ENCODE assay signal across 8 cellular contexts in genomic region chr19:42175952-42176648, GRCh38. TPM values are rescaled to one million over a fixed set of nuclear protein-coding genes. Genes with fewer than 3 reads are reported as not detected.
DNase-seq lines count a peak whose midpoint lies in the region; ATAC-seq, FAIRE-seq and TF ChIP-seq lines count a peak whose summit lies in the region.

No MANE protein-coding gene starts in this region.

- WGBS in small intestine, 3 donors, result 2 to 4% (median 2%) methylated on average over 34 of the region's 34 CpGs

- H3K27me3 Mint-ChIP-seq in activated CD4-positive, alpha-beta T cell treated with anti-CD3 and anti-CD28 coated beads for 36 hours, result peaks cover 24% of the 10 kb centered on the region
- H3K27me3 Mint-ChIP-seq in natural killer cell (ENCODE audit: low read depth in 2 of 2), result peaks cover 7 to 12% of the 10 kb centered on the region in 2 donors

- no peak for TF ChIP-seq CTCF in OCI-LY7 (conservative IDR thresholded peaks at IDR 0.05; ENCODE audit: low read length)
- TF ChIP-seq CTCF in natural killer cell (IDR thresholded peaks at IDR 0.05), result no peak

- H3K9me3 ChIP-seq in OCI-LY7 (ENCODE audit: low read length), result no peaks in the 10 kb centered on the region
- no peaks in the 10 kb centered on the region for H3K9me3 ChIP-seq in effector memory CD4-positive, alpha-beta T cell (ENCODE audit: control insufficient read depth, low read length)
- no peaks in the 10 kb centered on the region for H3K9me3 ChIP-seq in small intestine (ENCODE audit: control insufficient read depth, low read depth)

- H3K27ac ChIP-seq in OCI-LY7 (ENCODE audit: low read depth, low read length, poor library complexity, severe bottlenecking) (no peak overlapping the region), small intestine (ENCODE audit: low read depth in 1 of 2, low read length in 1 of 2) (no peak overlapping the region)
- peak overlapping the region; percentile 27 for H3K27ac ChIP-seq in effector memory CD4-positive, alpha-beta T cell (ENCODE audit: insufficient read depth, low read length, poor library complexity, severe bottlenecking)

- H3K27ac Mint-ChIP-seq in activated CD4-positive, alpha-beta T cell treated with anti-CD3 and anti-CD28 coated beads for 36 hours, result no peak overlapping the region
- peak overlapping the region in 1 of 2 donors; percentile 78 for H3K27ac Mint-ChIP-seq in natural killer cell

- H4K20me1 ChIP-seq in OCI-LY7 (ENCODE audit: insufficient read depth, low read length), result no peaks in the 10 kb centered on the region

- H3K36me3 Mint-ChIP-seq in activated CD4-positive, alpha-beta T cell treated with anti-CD3 and anti-CD28 coated beads for 36 hours (ENCODE audit: low read depth), result no peaks in the 10 kb centered on the region
- H3K36me3 Mint-ChIP-seq in natural killer cell, result no peaks in the 10 kb centered on the region

- FAIRE-seq in small intestine (lab: Jason Lieb, UNC), result no peak

- CTCF ChIA-PET in activated CD4-positive, alpha-beta T cell treated with anti-CD3 and anti-CD28 coated beads for 36 hours (lab: Charles Lee), result interaction anchor here (0.7 to 3.3 kb wide), 19 partner anchors 10 to 1773 kb away, joined by 3 to 22 read pairs (median 4); no protein-coding TSS in a partner anchor
- CTCF ChIA-PET in OCI-LY7 (lab: Charles Lee; ENCODE audit: unreplicated experiment), result interaction anchor here (0.6 to 1.1 kb wide), 3 partner anchors 9 to 62 kb away, joined by 3 to 7 read pairs (median 5); no protein-coding TSS in a partner anchor

- H3K4me3 Mint-ChIP-seq in activated CD4-positive, alpha-beta T cell treated with anti-CD3 and anti-CD28 coated beads for 36 hours, result peak overlapping the region; percentile 73
- peak overlapping the region; percentile 97 for H3K4me3 Mint-ChIP-seq in natural killer cell

- POLR2A ChIA-PET in activated CD4-positive, alpha-beta T cell treated with anti-CD3 and anti-CD28 coated beads for 36 hours (lab: Charles Lee), result interaction anchor here (0.6 kb wide), 1 partner anchor 20 kb away, joined by 8 read pairs; no protein-coding TSS in a partner anchor
- POLR2A ChIA-PET in OCI-LY7 (lab: Charles Lee), result interaction anchor here (0.6 to 1.4 kb wide), 3 partner anchors 26 to 1464 kb away, joined by 3 to 6 read pairs (median 3); no protein-coding TSS in a partner anchor

- peak; percentile 44 for DNase-seq in activated CD4-positive, alpha-beta T cell treated with anti-CD3 and anti-CD28 coated beads for 36 hours
- DNase-seq in activated CD4-positive, alpha-beta T cell treated with anti-CD3 and anti-CD28 coated beads for 4 hours, result no peak
- DNase-seq in OCI-LY7 (ENCODE audit: low spot score), result no peak
- no peak for DNase-seq in effector memory CD4-positive, alpha-beta T cell
- no peak for DNase-seq in natural killer cell
- DNase-seq in small intestine, result no peak
- no peak for DNase-seq in DMS153 treated with DMSO at 0.1 percent for 48 hours (lab: John Stamatoyannopoulos, UW; ENCODE audit: unreplicated experiment)
- no peak for DNase-seq in OCI-M2 (lab: John Stamatoyannopoulos, UW; ENCODE audit: unreplicated experiment)

- H3K4me1 Mint-ChIP-seq in activated CD4-positive, alpha-beta T cell treated with anti-CD3 and anti-CD28 coated beads for 36 hours, result peaks cover 15% of the 10 kb centered on the region
- H3K4me1 Mint-ChIP-seq in natural killer cell, result peaks cover 7 to 17% of the 10 kb centered on the region in 2 donors

- H3K9me2 ChIP-seq in OCI-LY7 (ENCODE audit: insufficient read depth, low read length), result no peaks in the 10 kb centered on the region

- BruUV-seq in OCI-LY7 (replicated peaks; lab: Mats Ljungman, UMichigan), result no TSS peak

- H3K9me3 Mint-ChIP-seq in activated CD4-positive, alpha-beta T cell treated with anti-CD3 and anti-CD28 coated beads for 36 hours (ENCODE audit: low read depth), result no peaks in the 10 kb centered on the region
- no peaks in the 10 kb centered on the region for H3K9me3 Mint-ChIP-seq in natural killer cell

- peak overlapping the region; percentile 50; the same call in 1 of the 2 replicates for H2AFZ ChIP-seq in OCI-LY7 (ENCODE audit: low read length)

- peak overlapping the region; percentile 61 for H3K4me3 ChIP-seq in OCI-LY7 (ENCODE audit: low read depth, low read length, poor library complexity, severe bottlenecking)
- peak overlapping the region; percentile 51 for H3K4me3 ChIP-seq in effector memory CD4-positive, alpha-beta T cell (ENCODE audit: insufficient read depth, low read depth, low read length, poor library complexity, severe bottlenecking)
- peak overlapping the region in 1 of 2 donors; percentile 46 for H3K4me3 ChIP-seq in small intestine (ENCODE audit: low read depth in 1 of 2, low read length in 2 of 2)

- H3K27me3 ChIP-seq in effector memory CD4-positive, alpha-beta T cell (replicated peaks; ENCODE audit: control insufficient read depth, insufficient read depth, low read length, poor library complexity, severe bottlenecking), result no peaks in the 10 kb centered on the region
- H3K27me3 ChIP-seq in small intestine (ENCODE audit: control insufficient read depth in 2 of 2, insufficient read depth in 2 of 2, low read length in 2 of 2), result peaks cover 3 to 31% of the 10 kb centered on the region in 2 donors

- H3K36me3 ChIP-seq in OCI-LY7 (ENCODE audit: insufficient read depth, low read length) (no peaks in the 10 kb centered on the region), small intestine (ENCODE audit: control insufficient read depth in 2 of 2, insufficient read depth in 2 of 2, low read length in 2 of 2) (no peaks in the 10 kb centered on the region)
- no peaks in the 10 kb centered on the region for H3K36me3 ChIP-seq in effector memory CD4-positive, alpha-beta T cell (ENCODE audit: control insufficient read depth, insufficient read depth, low read length)

- intact Hi-C loops in activated CD4-positive, alpha-beta T cell treated with anti-CD3 and anti-CD28 coated beads for 36 hours (cut with DNase I, micrococcal nuclease), result no loop called here
- intact Hi-C loops in OCI-LY7 (cut with micrococcal nuclease; ENCODE audit: unreplicated experiment), result no loop called here
- intact Hi-C loops in natural killer cell (cut with micrococcal nuclease), result loop anchor here (5.0 kb wide), 1 partner anchor 121 kb away; no protein-coding TSS in a partner anchor

- H3K79me2 ChIP-seq in OCI-LY7 (ENCODE audit: insufficient read depth, low read depth, low read length), result no peaks in the 10 kb centered on the region

- peaks cover 25% of the 10 kb centered on the region for H3K4me1 ChIP-seq in OCI-LY7 (ENCODE audit: insufficient read depth, low read length, poor library complexity, severe bottlenecking)
- peaks cover 17% of the 10 kb centered on the region for H3K4me1 ChIP-seq in effector memory CD4-positive, alpha-beta T cell (ENCODE audit: control insufficient read depth, insufficient read depth, low read length, poor library complexity, severe bottlenecking)
- no peaks in the 10 kb centered on the region for H3K4me1 ChIP-seq in small intestine (ENCODE audit: control insufficient read depth in 2 of 2, insufficient read depth in 1 of 2, low read depth in 1 of 2, low read length in 1 of 2)

- ATAC-seq in activated CD4-positive, alpha-beta T cell treated with anti-CD3 and anti-CD28 coated beads for 36 hours, result peak; percentile 30
- ATAC-seq in natural killer cell, result peak; percentile 30 to 46 (median 37)

- peak overlapping the region; percentile 72 for H3K4me2 ChIP-seq in OCI-LY7 (ENCODE audit: low read length)

RNA-seq across cellular contexts. Expression of gene DEDD2, which starts 41.4 kb away (rescaled TPM):
- total RNA-seq in activated CD4-positive, alpha-beta T cell treated with anti-CD3 and anti-CD28 coated beads for 36 hours, result 10 to 100 TPM; 25.9 to 27.3 TPM
- 29.6 and 41.9 TPM in 2 replicates for total RNA-seq in OCI-LY7 (2014; rRNA removed; shearing (Covaris generic))
- total RNA-seq in OCI-LY7 (2022) (15.5 and 18.6 TPM in 2 replicates), natural killer cell (100 to 1,000 TPM in 1 of 3 donors, 10 to 100 TPM in 2; 83.2 to 110 (median 83.7) TPM)
- polyA plus RNA-seq in small intestine, result 10 to 100 TPM; 22.8 to 41.3 (median 38.5) TPM

RNA-seq across cellular contexts. Expression of gene POU2F2, which starts 43.9 kb away (rescaled TPM):
- 10 to 100 TPM; 43.6 to 62.8 TPM for total RNA-seq in activated CD4-positive, alpha-beta T cell treated with anti-CD3 and anti-CD28 coated beads for 36 hours
- 28.6 and 33.5 TPM in 2 replicates for total RNA-seq in OCI-LY7 (2014; rRNA removed; shearing (Covaris generic))
- total RNA-seq in OCI-LY7 (2022) (59.5 and 66.5 TPM in 2 replicates), natural killer cell (10 to 100 TPM; 27.3 to 40.8 (median 29.3) TPM)
- 1 to 10 TPM in 2 of 3 donors, under 1 TPM in 1; 0.45 to 2.1 (median 1.6) TPM for polyA plus RNA-seq in small intestine

RNA-seq across cellular contexts. Expression of gene ZNF526, which starts 44.0 kb away (rescaled TPM):
- total RNA-seq in activated CD4-positive, alpha-beta T cell treated with anti-CD3 and anti-CD28 coated beads for 36 hours, result 10 to 100 TPM; 11.9 to 15.2 TPM
- total RNA-seq in OCI-LY7 (2014; rRNA removed; shearing (Covaris generic)), result 8.4 and 9.0 TPM in 2 replicates
- total RNA-seq in OCI-LY7 (2022) (12.7 and 14.8 TPM in 2 replicates), natural killer cell (10 to 100 TPM in 2 of 3 donors, 1 to 10 TPM in 1; 8.8 to 10.6 (median 10.2) TPM)
- 1 to 10 TPM; 3.2 to 4.8 (median 4.0) TPM for polyA plus RNA-seq in small intestine
